In the genomic region with DNA sequence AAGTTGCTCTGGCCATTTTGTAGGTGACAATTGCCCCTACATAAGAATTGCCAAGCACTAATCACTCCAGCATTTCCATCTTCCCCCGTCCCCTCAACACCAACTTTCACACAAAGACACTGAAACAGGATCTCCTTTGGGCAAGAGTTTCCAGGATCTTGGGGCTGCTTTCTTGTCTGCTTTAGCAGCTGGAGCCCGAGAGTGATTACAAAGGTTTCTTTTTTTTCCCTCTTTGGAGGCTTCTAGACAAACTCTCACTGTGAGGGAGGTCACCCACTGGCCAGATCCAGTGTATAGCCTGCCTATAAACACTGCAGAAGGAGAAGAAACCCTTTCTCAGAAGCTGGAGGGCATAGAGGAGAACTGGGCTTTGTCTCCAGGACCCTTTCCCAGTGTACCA, we compare ENCODE assay signal across 13 cellular contexts.
"Had no signal": no experiment of that assay in that cellular context is flagged by ENCODE, and none has a peak within 500 bp of the region (broad histone marks: within the 10 kb centered on the region; RNA-seq: fewer than 3 reads in every experiment).

No MANE protein-coding gene starts in this region.

- H3K4me2 ChIP-seq: SK-N-SH had no signal

- H3K27me3 ChIP-seq: tibial artery had no signal

- DNase-seq: activated CD4-positive, alpha-beta T cell treated with anti-CD3 and anti-CD28 coated beads for 36 hours; activated naive CD4-positive, alpha-beta T cell treated with anti-CD3 and anti-CD28 coated beads, Interleukin-2, amount 10 ng/mL, durations not matched to agents 7 days and 5 days; effector memory CD8-positive, alpha-beta T cell; hippocampal formation; kidney glomerular epithelial cell; lower lobe of right lung; naive thymus-derived CD8-positive, alpha-beta T cell; SK-N-SH; stimulated activated CD4-positive, alpha-beta T cell treated with anti-CD3 and anti-CD28 coated beads, Interleukin-15, amount 100 ng/mL, for 24 hours; stimulated activated CD4-positive, alpha-beta T cell treated with anti-CD3 and anti-CD28 coated beads, Interleukin-4, amount 100 ng/mL, for 24 hours; T-helper 1 cell; tibial artery had no signal

- H3K4me3 ChIP-seq: lower lobe of right lung, tibial artery had no signal

- H3K27ac Mint-ChIP-seq: activated CD4-positive, alpha-beta T cell treated with anti-CD3 and anti-CD28 coated beads for 36 hours; activated naive CD4-positive, alpha-beta T cell treated with anti-CD3 and anti-CD28 coated beads, Interleukin-2, amount 10 ng/mL, durations not matched to agents 7 days and 5 days; effector memory CD8-positive, alpha-beta T cell; naive thymus-derived CD8-positive, alpha-beta T cell; stimulated activated naive CD8-positive, alpha-beta T cell treated with anti-CD3 and anti-CD28 coated beads, Interleukin-15, Interleukin-2, amounts not matched to agents 100 ng/mL and 50 ng/mL, for 24 hours had no signal

- H3K9ac ChIP-seq: SK-N-SH had no signal

- H3K9me3 ChIP-seq: lower lobe of right lung, SK-N-SH, tibial artery had no signal

- H3K9me3 Mint-ChIP-seq: effector memory CD8-positive, alpha-beta T cell; stimulated activated naive CD8-positive, alpha-beta T cell treated with anti-CD3 and anti-CD28 coated beads, Interleukin-15, Interleukin-2, amounts not matched to agents 100 ng/mL and 50 ng/mL, for 24 hours had no signal

- H3K4me3 Mint-ChIP-seq: activated CD4-positive, alpha-beta T cell treated with anti-CD3 and anti-CD28 coated beads for 36 hours; activated naive CD4-positive, alpha-beta T cell treated with anti-CD3 and anti-CD28 coated beads, Interleukin-2, amount 10 ng/mL, durations not matched to agents 7 days and 5 days; effector memory CD8-positive, alpha-beta T cell; naive thymus-derived CD8-positive, alpha-beta T cell; stimulated activated naive CD8-positive, alpha-beta T cell treated with anti-CD3 and anti-CD28 coated beads, Interleukin-15, Interleukin-2, amounts not matched to agents 100 ng/mL and 50 ng/mL, for 24 hours had no signal

- H3K27ac ChIP-seq: lower lobe of right lung, tibial artery had no signal

- ATAC-seq: activated CD4-positive, alpha-beta T cell treated with anti-CD3 and anti-CD28 coated beads for 36 hours; effector memory CD8-positive, alpha-beta T cell; lower lobe of right lung; naive thymus-derived CD8-positive, alpha-beta T cell had no signal

- H3K36me3 Mint-ChIP-seq: activated naive CD4-positive, alpha-beta T cell treated with anti-CD3 and anti-CD28 coated beads, Interleukin-2, amount 10 ng/mL, durations not matched to agents 7 days and 5 days; naive thymus-derived CD8-positive, alpha-beta T cell had no signal

- H3K36me3 ChIP-seq: lower lobe of right lung, tibial artery had no signal
